1 cellular context compared by ENCODE assay signal in genomic region chr15:96404560-96404959, GRCh38.
TF ChIP-seq lines count a peak whose summit lies in the region.

No MANE protein-coding gene starts in this region.

TF ChIP-seq in A549, 52 proteins besides CTCF, POLR2A, EP300 and RAD21 (continued from another document):
- no peak for TF ChIP-seq PHF8 (IDR thresholded peaks at IDR 0.05; ENCODE audit: borderline replicate concordance, low read depth)
